21 cellular contexts compared by ENCODE assay signal in the genomic region with DNA sequence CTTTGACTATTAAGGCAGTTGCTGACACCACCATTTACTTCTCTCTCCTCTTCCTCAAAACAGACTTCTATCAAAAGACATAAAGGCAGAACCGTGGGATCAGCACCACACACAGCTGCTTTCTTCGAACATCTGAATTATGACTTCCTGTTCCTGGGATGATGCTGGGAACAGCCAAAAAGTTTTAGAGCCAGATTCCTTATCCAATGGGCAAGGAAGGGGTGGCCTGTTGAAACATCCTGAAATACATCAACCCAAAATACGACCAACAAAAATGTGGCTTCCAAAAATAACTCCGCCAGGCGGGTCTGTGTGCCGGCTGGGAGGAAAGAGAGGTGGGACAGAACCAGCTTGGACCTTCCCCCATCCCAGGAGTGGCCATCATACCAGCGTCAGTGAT.
DNase-seq lines count a peak whose midpoint lies in the region; ATAC-seq and TF ChIP-seq lines count a peak whose summit lies in the region.
"Had no signal": no experiment of that assay in that cellular context is flagged by ENCODE, and none has a peak within 500 bp of the region (broad histone marks: within the 10 kb centered on the region; RNA-seq: fewer than 3 reads in every experiment).

No MANE protein-coding gene starts in this region.

- DNase-seq in left ventricle myocardium inferior (no peak), Right ventricle myocardium inferior (ENCODE audit: missing footprints) (no peak), foreskin keratinocyte (no peak), psoas muscle (no peak), uterus (peak; percentile 54 to 56), inferior parietal cortex (ENCODE audit: extremely low spot score) (no peak)
- DNase-seq: activated CD4-positive, alpha-beta memory T cell treated with anti-CD3 and anti-CD28 coated beads, Interleukin-2, amount 10 ng/mL, durations not matched to agents 7 days and 5 days; activated gamma-delta T cell; C1 segment of cervical spinal cord; Calu3; cortex of kidney; hypothalamus; Kasumi-1; NCI-H187 treated with DMSO at 0.1 percent for 48 hours; NCI-H2227 treated with DMSO at 0.1 percent for 48 hours; NCI-H774; posterior cingulate gyrus; stimulated activated naive B cell treated with anti-CD40 and anti-IgM and Interleukin-4, amounts not matched to agents 10 μg/mL and 1 μg/mL and 100 μg/mL, for 72 hours had no signal

- intact Hi-C loops in left ventricle myocardium inferior (cut with micrococcal nuclease), result no loop called here
- intact Hi-C loops in Right ventricle myocardium inferior (cut with DNase I), result no loop called here
- intact Hi-C loops in psoas muscle (cut with DNase I), result loop anchor here in 1 of 2 donors (5.0 kb wide), 1 partner anchor 1459 kb away; no protein-coding TSS in a partner anchor
- intact Hi-C loops in uterus (cut with DNase I; ENCODE audit: low total_unique reads), result no loop called here

- H3K27me3 ChIP-seq in left ventricle myocardium inferior (ENCODE audit: low read depth) (peaks cover 4% of the 10 kb centered on the region), foreskin keratinocyte (no peaks in the 10 kb centered on the region), psoas muscle (ENCODE audit: insufficient read depth in 3 of 3, low read length in 2 of 3) (no peaks in the 10 kb centered on the region), uterus (no peaks in the 10 kb centered on the region)

- peak overlapping the region; percentile 69 for H3K27ac ChIP-seq in left ventricle myocardium inferior (replicated peaks)
- H3K27ac ChIP-seq in foreskin keratinocyte, result peak overlapping the region; percentile 30
- peak overlapping the region; percentile 36 for H3K27ac ChIP-seq in psoas muscle
- peak overlapping the region; percentile 68 to 73 for H3K27ac ChIP-seq in uterus
- H3K27ac ChIP-seq: skin epidermis had no signal

- no peaks in the 10 kb centered on the region for H3K36me3 ChIP-seq in left ventricle myocardium inferior
- no peaks in the 10 kb centered on the region for H3K36me3 ChIP-seq in psoas muscle (ENCODE audit: insufficient read depth in 1 of 2, low read depth in 1 of 2)
- H3K36me3 ChIP-seq in uterus, result no peaks in the 10 kb centered on the region

- 38 to 48% (median 44%) methylated on average over 7 of the region's 7 CpGs for WGBS in psoas muscle, 3 donors

- no peak for TF ChIP-seq POLR2A in uterus (IDR thresholded peaks at IDR 0.05)

- ATAC-seq in Right ventricle myocardium inferior (no peak), foreskin keratinocyte (no peak), psoas muscle (peak in 1 of 4 donors; percentile 48), HG03442 (IDR thresholded peaks at IDR 0.05; ENCODE audit: unreplicated experiment) (no peak), GM19455 (IDR thresholded peaks at IDR 0.05; ENCODE audit: unreplicated experiment) (no peak)
- ATAC-seq: stimulated activated naive B cell treated with anti-CD40 and anti-IgM and Interleukin-4, amounts not matched to agents 10 μg/mL and 1 μg/mL and 100 μg/mL, for 72 hours had no signal

- H3K4me1 ChIP-seq in left ventricle myocardium inferior (peaks cover 49% of the 10 kb centered on the region), foreskin keratinocyte (peaks cover 18% of the 10 kb centered on the region), psoas muscle (peaks cover 25% of the 10 kb centered on the region), uterus (peaks cover 0 to 17% of the 10 kb centered on the region in 2 donors)

- H3K4me3 ChIP-seq in left ventricle myocardium inferior, result no peak overlapping the region
- no peak overlapping the region for H3K4me3 ChIP-seq in psoas muscle
- H3K4me3 ChIP-seq in uterus, result no peak overlapping the region
- H3K4me3 ChIP-seq: skin epidermis had no signal

- TF ChIP-seq CTCF in left ventricle myocardium inferior (IDR thresholded peaks at IDR 0.05; ENCODE audit: borderline replicate concordance), result no peak
- no peak for TF ChIP-seq CTCF in foreskin keratinocyte (conservative IDR thresholded peaks at IDR 0.05)
- no peak for TF ChIP-seq CTCF in psoas muscle (IDR thresholded peaks at IDR 0.05)
- TF ChIP-seq CTCF in uterus (IDR thresholded peaks at IDR 0.05), result no peak

- H3K9me3 ChIP-seq in left ventricle myocardium inferior (replicated peaks) (no peaks in the 10 kb centered on the region), psoas muscle (no peaks in the 10 kb centered on the region), uterus (no peaks in the 10 kb centered on the region)

Comparison
In these comparisons a context has a peak if more than half of its experiments do, and no peak if none do; other contexts are left out.
1. DNase-seq: peak in uterus (2 of 2); none in left ventricle myocardium inferior (single experiment), Right ventricle myocardium inferior (single experiment), foreskin keratinocyte (0 of 2), psoas muscle (0 of 2) and inferior parietal cortex (single experiment).
2. Peak in every context shown above with its lines, with median percentiles within 50 percentile points of each other: H3K27ac ChIP-seq.